ENCODE assay signal across 1 cellular context in genomic region chr1:219798283-219799030, GRCh38.
A peak's percentile ranks its signal among the peaks of the same experiment; 100 is the strongest.
TF ChIP-seq lines count a peak whose summit lies in the region.

No MANE protein-coding gene starts in this region.

TF ChIP-seq in SK-N-SH, 30 proteins besides CTCF, POLR2A, EP300 and RAD21 (continued from another document):
- TF ChIP-seq IRF3 (IDR thresholded peaks at IDR 0.05; ENCODE audit: low read depth, low read length) (no peak), JUND (IDR thresholded peaks at IDR 0.05) (peak; percentile 78), NRF1 (IDR thresholded peaks at IDR 0.05; ENCODE audit: low read depth, low read length) (no peak), MAX (IDR thresholded peaks at IDR 0.05; ENCODE audit: low read depth) (no peak), USF1 (IDR thresholded peaks at IDR 0.05; ENCODE audit: borderline replicate concordance, low read depth) (0 out of 2 replicates have a peak, but pooled peaks have one; percentile 5), FOSL2 (IDR thresholded peaks at IDR 0.05; ENCODE audit: borderline replicate concordance, low read depth) (peak; percentile 86)
